In the genomic region with DNA sequence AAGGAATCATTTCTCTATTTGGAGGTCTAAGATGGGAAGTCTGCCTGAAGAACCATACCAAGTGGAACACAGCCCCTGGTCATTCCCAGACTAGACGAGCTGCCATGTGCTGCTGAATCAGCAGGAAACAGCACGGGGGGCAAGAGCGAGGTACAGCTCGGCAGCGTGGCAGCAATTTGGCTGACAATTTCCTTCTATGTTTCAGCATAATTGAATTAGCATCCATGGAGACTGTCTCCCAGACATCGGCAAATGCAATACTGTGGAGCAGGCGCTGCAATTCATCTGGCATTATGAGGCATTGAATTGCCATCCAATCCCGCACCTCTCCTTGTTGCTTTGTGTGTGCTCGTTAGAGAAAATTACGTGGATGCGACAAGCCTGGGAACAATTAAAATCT, we compare ENCODE assay signal across 18 cellular contexts. TPM values are rescaled to one million over a fixed set of nuclear protein-coding genes. Genes with fewer than 3 reads are reported as not detected.
DNase-seq lines count a peak whose midpoint lies in the region; ATAC-seq, FAIRE-seq and TF ChIP-seq lines count a peak whose summit lies in the region.
"Had no signal": no experiment of that assay in that cellular context is flagged by ENCODE, and none has a peak within 500 bp of the region (broad histone marks: within the 10 kb centered on the region; RNA-seq: fewer than 3 reads in every experiment).

No MANE protein-coding gene starts in this region.

- no peak for TF ChIP-seq CTCF in A549 (IDR thresholded peaks at IDR 0.05)
- TF ChIP-seq CTCF in glutamatergic neuron (IDR thresholded peaks at IDR 0.05; ENCODE audit: partially characterized antibody, unreplicated experiment): no peak

- H3K4me3 Mint-ChIP-seq in glutamatergic neuron (ENCODE audit: unreplicated experiment): peak overlapping the region; percentile 39
- H3K4me3 Mint-ChIP-seq: CD4-positive, CD25-positive, alpha-beta regulatory T cell had no signal

- H3K4me3 ChIP-seq in A549: no peak overlapping the region
- H3K4me3 ChIP-seq: Peyer's patch had no signal

- CTCF ChIA-PET in A549 (lab: Yijun Ruan, JAX): interaction anchor here (1.2 to 1.7 kb wide), 2 partner anchors 125 to 156 kb away, joined by 4 read pairs; no protein-coding TSS in a partner anchor

- H3K4me2 ChIP-seq in A549: no peak overlapping the region

- no peaks in the 10 kb centered on the region for H3K9me3 Mint-ChIP-seq in glutamatergic neuron (ENCODE audit: unreplicated experiment)

- H3K27ac Mint-ChIP-seq in glutamatergic neuron (ENCODE audit: unreplicated experiment): no peak overlapping the region
- H3K27ac Mint-ChIP-seq: CD4-positive, CD25-positive, alpha-beta regulatory T cell had no signal

- peaks cover 7% of the 10 kb centered on the region for H3K4me1 Mint-ChIP-seq in glutamatergic neuron (ENCODE audit: low read depth, unreplicated experiment)
- H3K4me1 Mint-ChIP-seq: CD4-positive, CD25-positive, alpha-beta regulatory T cell had no signal

- DNase-seq in A549 (ENCODE audit: low read depth in 1 of 2, low spot score in 1 of 2) (no peak), COR-L47 (lab: John Stamatoyannopoulos, UW) (peak; percentile 85), NCI-H69 (lab: John Stamatoyannopoulos, UW) (peak; percentile 80), glutamatergic neuron (peak; percentile 29), NCI-H524 (lab: John Stamatoyannopoulos, UW) (no peak)
- no peak for DNase-seq in stimulated activated CD4-positive, alpha-beta T cell treated with anti-CD3 and anti-CD28 coated beads, Interleukin-1b, Interleukin-23, amount 100 ng/mL, for 48 hours
- DNase-seq: ACHN; AML-193; CD4-positive, CD25-positive, alpha-beta regulatory T cell; H7; KG1; NCI-H187; NCI-H226; NCI-H526 treated with DMSO at 0.1 percent for 48 hours; Peyer's patch had no signal

- no peak for TF ChIP-seq EP300 in A549 (IDR thresholded peaks at IDR 0.05)

- no peaks in the 10 kb centered on the region for H3K9me3 ChIP-seq in A549
- H3K9me3 ChIP-seq: Peyer's patch had no signal

- H3K36me3 Mint-ChIP-seq in glutamatergic neuron (ENCODE audit: unreplicated experiment): peaks cover 5% of the 10 kb centered on the region
- H3K36me3 Mint-ChIP-seq: CD4-positive, CD25-positive, alpha-beta regulatory T cell had no signal

- no peak for FAIRE-seq in A549 (lab: Jason Lieb, UNC)

- ATAC-seq in A549: no peak
- ATAC-seq in GM18867 (IDR thresholded peaks at IDR 0.05; ENCODE audit: unreplicated experiment): no peak
- ATAC-seq: Right ventricle myocardium inferior had no signal

- POLR2A ChIA-PET in A549 (lab: Yijun Ruan, JAX): no interaction called here

- TF ChIP-seq POLR2A in A549 (IDR thresholded peaks at IDR 0.05; ENCODE audit: low read length): no peak

- WGBS in A549 (ENCODE audit: missing lambda C conversion rate): 37% methylated on average over 11 of the region's 11 CpGs

- H3K27me3 Mint-ChIP-seq in glutamatergic neuron (ENCODE audit: unreplicated experiment): peaks cover 2% of the 10 kb centered on the region
- H3K27me3 Mint-ChIP-seq: CD4-positive, CD25-positive, alpha-beta regulatory T cell had no signal

- no peaks in the 10 kb centered on the region for H3K4me1 ChIP-seq in A549
- H3K4me1 ChIP-seq: Peyer's patch had no signal

- no peak overlapping the region for H3K27ac ChIP-seq in A549
- H3K27ac ChIP-seq: Peyer's patch had no signal

- TF ChIP-seq RAD21 in A549 (conservative IDR thresholded peaks at IDR 0.05 in 1 of 2, IDR thresholded peaks at IDR 0.05 in 1 of 2): no peak

TF ChIP-seq in A549, 52 proteins besides CTCF, POLR2A, EP300 and RAD21:
- TF ChIP-seq MAFK (IDR thresholded peaks at IDR 0.05; ENCODE audit: partially characterized antibody): peak; percentile 35
- no peak for TF ChIP-seq ZSCAN20 (CRISPR knock-in tag; IDR thresholded peaks at IDR 0.05)

RNA-seq across cellular contexts. Expression of gene CCDC60, which starts 46.0 kb away (rescaled TPM):
- 0.09 TPM in 1 of 2 replicates, not detected in the other for polyA plus RNA-seq in A549 (2011; rRNA removed)
- not detected in 2 replicates for polyA plus RNA-seq in A549 (2012; cell fraction: cytosol; rRNA removed)
- polyA plus RNA-seq in A549 (2012; cell fraction: nucleus; rRNA removed): not detected in 2 replicates
- polyA plus RNA-seq in A549 (2017; fragmentation: RNase III; extraction: RNeasy Plus Mini Kit Qiagen cat#74134 plus additional on column Dnase treatment): not detected in 3 replicates
- polyA minus RNA-seq in A549 (2011; rRNA and poly(A)+ RNA removed): not detected in 2 replicates
- total RNA-seq in glutamatergic neuron (ENCODE audit: unreplicated experiment): 3.8 TPM
- total RNA-seq: CD4-positive, CD25-positive, alpha-beta regulatory T cell; Right ventricle myocardium inferior; T-helper 2 cell treated with Interferon-gamma antibody and Interleukin-4, amounts not matched to agents 100 ng/mL and 5 ng/mL, for 36 hours had no signal
- polyA plus RNA-seq: CD4-positive, CD25-positive, alpha-beta regulatory T cell had no signal

Comparison
In these comparisons a context has a peak if more than half of its experiments do, and no peak if none do; other contexts are left out.
1. DNase-seq: peak in COR-L47 (single experiment), NCI-H69 (single experiment) and glutamatergic neuron (single experiment); none in A549 (0 of 2), NCI-H524 (0 of 2) and stimulated activated CD4-positive, alpha-beta T cell treated with anti-CD3 and anti-CD28 coated beads, Interleukin-1b, Interleukin-23, amount 100 ng/mL, for 48 hours (single experiment).